ENCODE assay signal across 34 cellular contexts in genomic region chr9:137476856-137477255, GRCh38. TPM values are rescaled to one million over a fixed set of nuclear protein-coding genes. Genes with fewer than 3 reads are reported as not detected.
"Had no signal": no experiment of that assay in that cellular context is flagged by ENCODE, and none has a peak within 500 bp of the region (broad histone marks: within the 10 kb centered on the region; RNA-seq: fewer than 3 reads in every experiment).

No MANE protein-coding gene starts in this region.

- ATAC-seq: activated CD8-positive, alpha-beta memory T cell treated with anti-CD3 and anti-CD28 coated beads, Interleukin-2, amount 10 ng/mL, durations not matched to agents 7 days and 5 days; activated T-cell treated with anti-CD3 and anti-CD28 coated beads, Interleukin-2, amount 50 U/mL, for 72 hours; activated T-helper 17 cell treated with anti-CD3 and anti-CD28 coated beads, Interleukin-2, amount 50 U/mL, for 72 hours; Panc1 had no signal

- H3K4me1 ChIP-seq: ascending aorta had no signal

- DNase-seq: activated CD4-positive, alpha-beta memory T cell treated with anti-CD3 and anti-CD28 coated beads, Interleukin-2, amount 10 ng/mL, durations not matched to agents 7 days and 5 days; activated CD4-positive, alpha-beta T cell treated with anti-CD3 and anti-CD28 coated beads for 1 hour; activated CD4-positive, alpha-beta T cell treated with anti-CD3 and anti-CD28 coated beads for 48 hours; activated CD4-positive, CD25-positive, alpha-beta regulatory T cell; activated CD8-positive, alpha-beta memory T cell treated with anti-CD3 and anti-CD28 coated beads for 24 hours; activated CD8-positive, alpha-beta memory T cell treated with anti-CD3 and anti-CD28 coated beads, Interleukin-2, amount 10 ng/mL, durations not matched to agents 7 days and 5 days; activated effector memory CD4-positive, alpha-beta T cell treated with anti-CD3 and anti-CD28 coated beads, Interleukin-2, amount 50 U/mL, for 16 hours; activated naive CD4-positive, alpha-beta T cell; activated naive CD4-positive, alpha-beta T cell treated with anti-CD3 and anti-CD28 coated beads, Interleukin-2, amount 50 U/mL, for 16 hours; activated naive CD8-positive, alpha-beta T cell treated with anti-CD3 and anti-CD28 coated beads, Interleukin-2, amount 10 ng/mL, durations not matched to agents 7 days and 5 days; activated T-cell treated with anti-CD3 and anti-CD28 coated beads, Interleukin-2, amount 50 U/mL, for 1 hour; activated T-cell treated with anti-CD3 and anti-CD28 coated beads, Interleukin-2, amount 50 U/mL, for 72 hours; amygdala; NCI-H1092 treated with DMSO at 0.1 percent for 48 hours; NCI-H1417 treated with DMSO at 0.1 percent for 48 hours; NCI-H187 treated with DMSO at 0.1 percent for 48 hours; NCI-H2081 treated with DMSO at 0.1 percent for 48 hours; NCI-H226; NCI-H446 treated with DMSO at 0.1 percent for 48 hours; NCI-H524; NCI-H69; NCI-H82; SIG-M5; SW 1271; T-helper 1 cell; T-helper 2 cell; T-helper 9 cell had no signal

- H3K27me3 ChIP-seq: ascending aorta, cardiac muscle cell had no signal

- H3K27ac Mint-ChIP-seq: activated CD4-positive, alpha-beta memory T cell treated with anti-CD3 and anti-CD28 coated beads, Interleukin-2, amount 10 ng/mL, durations not matched to agents 7 days and 5 days; activated CD8-positive, alpha-beta memory T cell treated with anti-CD3 and anti-CD28 coated beads, Interleukin-2, amount 10 ng/mL, durations not matched to agents 7 days and 5 days; activated naive CD8-positive, alpha-beta T cell treated with anti-CD3 and anti-CD28 coated beads, Interleukin-2, amount 10 ng/mL, durations not matched to agents 7 days and 5 days; activated T-cell treated with anti-CD3 and anti-CD28 coated beads, Interleukin-2, amount 50 U/mL, for 72 hours; activated T-helper 17 cell treated with anti-CD3 and anti-CD28 coated beads, Interleukin-2, amount 50 U/mL, for 72 hours had no signal

- H3K27ac ChIP-seq: ascending aorta, cardiac muscle cell, VCaP had no signal

- H3K36me3 ChIP-seq: cardiac muscle cell had no signal

- H3K4me3 ChIP-seq: ascending aorta, cardiac muscle cell had no signal

RNA-seq across cellular contexts. Expression of gene ENTPD8, which starts 35.7 kb away (rescaled TPM):
- total RNA-seq: activated CD4-positive, alpha-beta memory T cell treated with anti-CD3 and anti-CD28 coated beads, Interleukin-2, amount 10 ng/mL, durations not matched to agents 7 days and 5 days; activated CD8-positive, alpha-beta memory T cell treated with anti-CD3 and anti-CD28 coated beads, Interleukin-2, amount 10 ng/mL, durations not matched to agents 7 days and 5 days; activated naive CD8-positive, alpha-beta T cell treated with anti-CD3 and anti-CD28 coated beads, Interleukin-2, amount 10 ng/mL, durations not matched to agents 7 days and 5 days; activated T-cell treated with anti-CD3 and anti-CD28 coated beads, Interleukin-2, amount 50 U/mL, for 72 hours; activated T-helper 17 cell treated with anti-CD3 and anti-CD28 coated beads, Interleukin-2, amount 50 U/mL, for 72 hours; ascending aorta; M059J; RPMI7951 had no signal

RNA-seq across cellular contexts. Expression of gene NOXA1, which starts 53.7 kb away (rescaled TPM):
- total RNA-seq: M059J, RPMI7951 had no signal
